In genomic region chr2:235027558-235028214, GRCh38 we compare ENCODE assay signal across 11 cellular contexts.
DNase-seq lines count a peak whose midpoint lies in the region; ATAC-seq and TF ChIP-seq lines count a peak whose summit lies in the region.
"Had no signal": no experiment of that assay in that cellular context is flagged by ENCODE, and none has a peak within 500 bp of the region (broad histone marks: within the 10 kb centered on the region; RNA-seq: fewer than 3 reads in every experiment).

No MANE protein-coding gene starts in this region.

- TF ChIP-seq CTCF in RWPE2 (IDR thresholded peaks at IDR 0.05; ENCODE audit: poor library complexity, severe bottlenecking) (no peak), fibroblast of lung (conservative IDR thresholded peaks at IDR 0.05 in 1 of 2, IDR thresholded peaks at IDR 0.05 in 1 of 2; ENCODE audit: low read depth in 1 of 2, low read length in 2 of 2) (no peak)

- H3K27me3 ChIP-seq in RWPE2 (ENCODE audit: insufficient read depth, poor library complexity, severe bottlenecking) (no peaks in the 10 kb centered on the region), fibroblast of lung (ENCODE audit: control insufficient read depth, insufficient read depth, low read length) (no peaks in the 10 kb centered on the region), HAP-1 (ENCODE audit: low read depth) (no peaks in the 10 kb centered on the region)

- in situ Hi-C loops in HAP-1 (cut with MboI; ENCODE audit: low sequenced_read_pairs) = no loop called here

- DNase-seq in H4 (ENCODE audit: low spot score) = peak; percentile 85
- no peak for DNase-seq in RWPE2 (ENCODE audit: low spot score)
- peak; percentile 76 to 88 for DNase-seq in fibroblast of lung (ENCODE audit: low read depth in 2 of 2)
- DNase-seq in HAP-1 (ENCODE audit: low spot score in 2 of 2) = no peak
- DNase-seq: activated CD4-positive, alpha-beta T cell treated with anti-CD3 and anti-CD28 coated beads for 36 hours; NK-92 treated with Interleukin-12 subunit alpha and Interleukin-12 subunit beta, amount 100 ng/mL, for 24 hours; stimulated activated naive B cell treated with anti-CD40 and anti-IgM and Interleukin-4, amounts not matched to agents 10 μg/mL and 1 μg/mL and 100 μg/mL, for 72 hours had no signal

- no peak overlapping the region for H2AFZ ChIP-seq in fibroblast of lung (ENCODE audit: low read length)

- H3K36me3 ChIP-seq in RWPE2 (ENCODE audit: low read depth) = no peaks in the 10 kb centered on the region; the same call in 1 of the 2 replicates
- H3K36me3 ChIP-seq in fibroblast of lung (ENCODE audit: control insufficient read depth, insufficient read depth, low read length) = peaks cover 12% of the 10 kb centered on the region
- H3K36me3 ChIP-seq in HAP-1 (replicated peaks) = no peaks in the 10 kb centered on the region

- H3K4me3 ChIP-seq in RWPE2 (ENCODE audit: severe bottlenecking) (peak overlapping the region; percentile 21), fibroblast of lung (replicated peaks in 1 of 4; ENCODE audit: control extremely low read depth in 1 of 4, insufficient read depth in 1 of 4, low read depth in 3 of 4, low read length in 4 of 4) (no peak overlapping the region), skin epidermis (no peak overlapping the region), HAP-1 (no peak overlapping the region)

- H3K4me2 ChIP-seq in fibroblast of lung (ENCODE audit: extremely low read depth, insufficient read depth, low read length) = no peak overlapping the region

- peak overlapping the region; percentile 100 for H3K27ac ChIP-seq in RWPE2 (ENCODE audit: poor library complexity, severe bottlenecking)
- H3K27ac ChIP-seq in fibroblast of lung (ENCODE audit: insufficient read depth, low read length) = peak overlapping the region; percentile 53
- peak overlapping the region in 19 of 21 experiments; percentile 14 to 86 (median 60) for H3K27ac ChIP-seq in skin epidermis

- H3K4me1 ChIP-seq in RWPE2 (ENCODE audit: insufficient read depth, poor library complexity, severe bottlenecking) (peaks cover 52% of the 10 kb centered on the region), fibroblast of lung (ENCODE audit: control insufficient read depth, extremely low read depth, insufficient read depth, low read length) (peaks cover 39% of the 10 kb centered on the region), HAP-1 (no peaks in the 10 kb centered on the region)

- H3K9ac ChIP-seq in fibroblast of lung (ENCODE audit: insufficient read depth, low read length) = no peak overlapping the region

- ATAC-seq in RWPE2 (ENCODE audit: low read depth) = peak; percentile 33
- no peak for ATAC-seq in HG03378 (IDR thresholded peaks at IDR 0.05; ENCODE audit: unreplicated experiment)
- ATAC-seq in GM21447 (IDR thresholded peaks at IDR 0.05; ENCODE audit: unreplicated experiment) = no peak
- ATAC-seq in GM18511 (IDR thresholded peaks at IDR 0.05; ENCODE audit: unreplicated experiment) = no peak
- ATAC-seq: activated CD4-positive, alpha-beta T cell treated with anti-CD3 and anti-CD28 coated beads for 36 hours; stimulated activated naive B cell treated with anti-CD40 and anti-IgM and Interleukin-4, amounts not matched to agents 10 μg/mL and 1 μg/mL and 100 μg/mL, for 72 hours had no signal

- peaks cover 3% of the 10 kb centered on the region for H4K20me1 ChIP-seq in fibroblast of lung (ENCODE audit: control insufficient read depth, extremely low read depth, insufficient read depth, low read length)

- no peaks in the 10 kb centered on the region for H3K9me3 ChIP-seq in RWPE2 (ENCODE audit: severe bottlenecking)
- H3K9me3 ChIP-seq in fibroblast of lung (ENCODE audit: control insufficient read depth, insufficient read depth, low read depth, low read length) = no peaks in the 10 kb centered on the region
- H3K9me3 ChIP-seq in HAP-1 = no peaks in the 10 kb centered on the region

- H3K79me2 ChIP-seq in fibroblast of lung (ENCODE audit: control insufficient read depth, insufficient read depth, low read length) = peaks cover 100% of the 10 kb centered on the region

Comparison
In these comparisons a context has a peak if more than half of its experiments do, and no peak if none do; other contexts are left out.
1. DNase-seq: peak in H4 (single experiment) and fibroblast of lung (2 of 2); none in RWPE2 (single experiment) and HAP-1 (0 of 2).
2. Peak in every context shown above with its lines, with median percentiles within 50 percentile points of each other: H3K27ac ChIP-seq.